Comparison of ENCODE assay signal across 1 cellular context in the genomic region with DNA sequence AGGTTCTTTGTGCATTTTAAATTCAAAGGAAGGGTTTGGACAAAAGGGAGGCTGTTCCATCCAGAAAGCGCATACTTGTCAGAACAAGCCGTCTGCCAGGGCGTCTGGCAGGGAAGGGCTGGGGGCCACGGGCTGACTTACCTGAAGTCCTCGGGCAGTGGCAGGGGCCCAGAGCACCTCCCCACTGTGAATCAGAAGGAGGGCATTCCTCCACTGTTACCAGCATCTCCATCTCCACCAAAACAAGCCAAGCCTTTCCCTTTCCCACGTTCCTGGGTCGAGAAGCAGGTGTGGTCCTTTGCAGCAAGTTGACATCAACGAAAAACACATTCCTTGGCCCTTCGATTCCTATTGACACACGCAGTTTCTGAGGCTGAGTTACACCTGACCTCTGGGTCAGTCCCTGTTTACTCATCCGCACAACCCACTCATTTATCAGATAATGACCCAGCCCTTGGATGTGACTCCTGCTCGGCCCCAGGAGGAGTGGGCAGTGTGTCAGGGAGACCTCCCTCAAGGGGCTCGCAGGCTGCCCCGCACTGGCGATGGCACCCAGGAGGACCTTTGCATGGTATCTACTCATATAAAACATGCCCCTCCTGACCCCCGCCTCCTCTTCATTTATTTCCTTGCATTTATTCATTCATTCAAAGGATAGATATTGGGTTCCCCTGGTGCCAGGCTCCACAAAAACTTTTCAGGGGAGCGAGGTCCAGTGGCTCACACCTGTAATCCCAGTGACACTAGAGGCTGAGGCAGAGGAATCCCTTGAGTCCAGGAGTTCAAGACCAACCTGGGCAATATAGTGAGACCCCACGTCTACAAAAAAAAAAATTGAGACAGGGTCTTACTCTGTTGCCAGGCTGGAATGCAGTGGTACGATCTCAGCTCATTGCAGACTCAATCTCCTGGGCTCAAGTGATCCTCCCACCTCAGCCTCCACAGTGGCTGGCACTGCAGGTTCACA.
TF ChIP-seq lines count a peak whose summit lies in the region.

No MANE protein-coding gene starts in this region.

TF ChIP-seq in A549, 52 proteins besides CTCF, POLR2A, EP300 and RAD21 (continued from another document):
- TF ChIP-seq, protein P1, sequence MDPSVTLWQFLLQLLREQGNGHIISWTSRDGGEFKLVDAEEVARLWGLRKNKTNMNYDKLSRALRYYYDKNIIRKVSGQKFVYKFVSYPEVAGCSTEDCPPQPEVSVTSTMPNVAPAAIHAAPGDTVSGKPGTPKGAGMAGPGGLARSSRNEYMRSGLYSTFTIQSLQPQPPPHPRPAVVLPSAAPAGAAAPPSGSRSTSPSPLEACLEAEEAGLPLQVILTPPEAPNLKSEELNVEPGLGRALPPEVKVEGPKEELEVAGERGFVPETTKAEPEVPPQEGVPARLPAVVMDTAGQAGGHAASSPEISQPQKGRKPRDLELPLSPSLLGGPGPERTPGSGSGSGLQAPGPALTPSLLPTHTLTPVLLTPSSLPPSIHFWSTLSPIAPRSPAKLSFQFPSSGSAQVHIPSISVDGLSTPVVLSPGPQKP (IDR thresholded peaks at IDR 0.05; ENCODE audit: low read depth, low read length): no peak
- TF ChIP-seq ZFP36 (IDR thresholded peaks at IDR 0.05; ENCODE audit: borderline replicate concordance, partially characterized antibody) (no peak), EHMT2 (IDR thresholded peaks at IDR 0.05; ENCODE audit: low read depth) (no peak), MAFK (IDR thresholded peaks at IDR 0.05; ENCODE audit: partially characterized antibody) (peak; percentile 84), PHF8 (IDR thresholded peaks at IDR 0.05; ENCODE audit: borderline replicate concordance, low read depth) (no peak), FOSB (CRISPR knock-in tag; IDR thresholded peaks at IDR 0.05) (peak; percentile 90), TFCP2L1 (CRISPR knock-in tag; IDR thresholded peaks at IDR 0.05) (no peak), CHD4 (IDR thresholded peaks at IDR 0.05; ENCODE audit: borderline replicate concordance) (peak; percentile 45; the same call in 1 of the 2 replicates), FOSL2 (IDR thresholded peaks at IDR 0.05) (peak; percentile 62), FOSL2 (CRISPR knock-in tag; IDR thresholded peaks at IDR 0.05) (peak; percentile 93), CHD2 (IDR thresholded peaks at IDR 0.05; ENCODE audit: low read length, partially characterized antibody) (no peak), NR3C1 (IDR thresholded peaks at IDR 0.05) (no peak), BHLHE40 (IDR thresholded peaks at IDR 0.05; ENCODE audit: low read depth, low read length) (no peak), MYC (IDR thresholded peaks at IDR 0.05; ENCODE audit: borderline replicate concordance, low read length) (no peak; the same call in 1 of the 2 replicates), HDAC2 (IDR thresholded peaks at IDR 0.05) (no peak), POLR2AphosphoS2 (conservative IDR thresholded peaks at IDR 0.05; ENCODE audit: low read length) (no peak), GATA3 (IDR thresholded peaks at IDR 0.05; ENCODE audit: borderline replicate concordance) (peak; percentile 99), HEYL (CRISPR knock-in tag; IDR thresholded peaks at IDR 0.05) (no peak; the same call in none of the 2 replicates), CBX2 (IDR thresholded peaks at IDR 0.05; ENCODE audit: borderline replicate concordance, low read depth) (no peak), KDM5A (IDR thresholded peaks at IDR 0.05) (no peak), JUN (IDR thresholded peaks at IDR 0.05) (peak; percentile 36 to 73; a peak in 4 of 5 replicates), HOXB13 (CRISPR knock-in tag; IDR thresholded peaks at IDR 0.05; ENCODE audit: low read depth) (peak; percentile 74), EHF (CRISPR knock-in tag; IDR thresholded peaks at IDR 0.05) (peak; percentile 93), NPAS2 (CRISPR knock-in tag; IDR thresholded peaks at IDR 0.05; ENCODE audit: borderline replicate concordance) (no peak), ESRRA (IDR thresholded peaks at IDR 0.05; ENCODE audit: borderline replicate concordance, low read length) (peak; percentile 21; the same call in 1 of the 2 replicates), CBX8 (IDR thresholded peaks at IDR 0.05) (no peak), ZC3H11A (IDR thresholded peaks at IDR 0.05) (no peak), RCOR1 (IDR thresholded peaks at IDR 0.05; ENCODE audit: low read depth, low read length) (no peak; the same call in 1 of the 2 replicates)
- TF ChIP-seq, protein P2, sequence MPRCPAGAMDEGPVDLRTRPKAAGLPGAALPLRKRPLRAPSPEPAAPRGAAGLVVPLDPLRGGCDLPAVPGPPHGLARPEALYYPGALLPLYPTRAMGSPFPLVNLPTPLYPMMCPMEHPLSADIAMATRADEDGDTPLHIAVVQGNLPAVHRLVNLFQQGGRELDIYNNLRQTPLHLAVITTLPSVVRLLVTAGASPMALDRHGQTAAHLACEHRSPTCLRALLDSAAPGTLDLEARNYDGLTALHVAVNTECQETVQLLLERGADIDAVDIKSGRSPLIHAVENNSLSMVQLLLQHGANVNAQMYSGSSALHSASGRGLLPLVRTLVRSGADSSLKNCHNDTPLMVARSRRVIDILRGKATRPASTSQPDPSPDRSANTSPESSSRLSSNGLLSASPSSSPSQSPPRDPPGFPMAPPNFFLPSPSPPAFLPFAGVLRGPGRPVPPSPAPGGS (IDR thresholded peaks at IDR 0.05): peak; percentile 60; the same call in 2 of the 3 replicates
- TF ChIP-seq, protein P3, sequence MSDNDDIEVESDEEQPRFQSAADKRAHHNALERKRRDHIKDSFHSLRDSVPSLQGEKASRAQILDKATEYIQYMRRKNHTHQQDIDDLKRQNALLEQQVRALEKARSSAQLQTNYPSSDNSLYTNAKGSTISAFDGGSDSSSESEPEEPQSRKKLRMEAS (IDR thresholded peaks at IDR 0.05): peak; percentile 84
- TF ChIP-seq, protein P4, sequence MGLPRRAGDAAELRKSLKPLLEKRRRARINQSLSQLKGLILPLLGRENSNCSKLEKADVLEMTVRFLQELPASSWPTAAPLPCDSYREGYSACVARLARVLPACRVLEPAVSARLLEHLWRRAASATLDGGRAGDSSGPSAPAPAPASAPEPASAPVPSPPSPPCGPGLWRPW (IDR thresholded peaks at IDR 0.05): no peak
- TF ChIP-seq, protein P5, sequence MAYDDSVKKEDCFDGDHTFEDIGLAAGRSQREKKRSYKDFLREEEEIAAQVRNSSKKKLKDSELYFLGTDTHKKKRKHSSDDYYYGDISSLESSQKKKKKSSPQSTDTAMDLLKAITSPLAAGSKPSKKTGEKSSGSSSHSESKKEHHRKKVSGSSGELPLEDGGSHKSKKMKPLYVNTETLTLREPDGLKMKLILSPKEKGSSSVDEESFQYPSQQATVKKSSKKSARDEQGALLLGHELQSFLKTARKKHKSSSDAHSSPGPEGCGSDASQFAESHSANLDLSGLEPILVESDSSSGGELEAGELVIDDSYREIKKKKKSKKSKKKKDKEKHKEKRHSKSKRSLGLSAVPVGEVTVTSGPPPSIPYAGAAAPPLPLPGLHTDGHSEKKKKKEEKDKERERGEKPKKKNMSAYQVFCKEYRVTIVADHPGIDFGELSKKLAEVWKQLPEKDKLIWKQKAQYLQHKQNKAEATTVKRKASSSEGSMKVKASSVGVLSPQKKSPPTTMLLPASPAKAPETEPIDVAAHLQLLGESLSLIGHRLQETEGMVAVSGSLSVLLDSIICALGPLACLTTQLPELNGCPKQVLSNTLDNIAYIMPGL (CRISPR knock-in tag; IDR thresholded peaks at IDR 0.05; ENCODE audit: borderline replicate concordance): no peak
- TF ChIP-seq, protein P6, sequence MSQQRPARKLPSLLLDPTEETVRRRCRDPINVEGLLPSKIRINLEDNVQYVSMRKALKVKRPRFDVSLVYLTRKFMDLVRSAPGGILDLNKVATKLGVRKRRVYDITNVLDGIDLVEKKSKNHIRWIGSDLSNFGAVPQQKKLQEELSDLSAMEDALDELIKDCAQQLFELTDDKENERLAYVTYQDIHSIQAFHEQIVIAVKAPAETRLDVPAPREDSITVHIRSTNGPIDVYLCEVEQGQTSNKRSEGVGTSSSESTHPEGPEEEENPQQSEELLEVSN (IDR thresholded peaks at IDR 0.05; ENCODE audit: borderline replicate concordance, low read depth): peak; percentile 52; the same call in 1 of the 2 replicates
- TF ChIP-seq, protein P7, sequence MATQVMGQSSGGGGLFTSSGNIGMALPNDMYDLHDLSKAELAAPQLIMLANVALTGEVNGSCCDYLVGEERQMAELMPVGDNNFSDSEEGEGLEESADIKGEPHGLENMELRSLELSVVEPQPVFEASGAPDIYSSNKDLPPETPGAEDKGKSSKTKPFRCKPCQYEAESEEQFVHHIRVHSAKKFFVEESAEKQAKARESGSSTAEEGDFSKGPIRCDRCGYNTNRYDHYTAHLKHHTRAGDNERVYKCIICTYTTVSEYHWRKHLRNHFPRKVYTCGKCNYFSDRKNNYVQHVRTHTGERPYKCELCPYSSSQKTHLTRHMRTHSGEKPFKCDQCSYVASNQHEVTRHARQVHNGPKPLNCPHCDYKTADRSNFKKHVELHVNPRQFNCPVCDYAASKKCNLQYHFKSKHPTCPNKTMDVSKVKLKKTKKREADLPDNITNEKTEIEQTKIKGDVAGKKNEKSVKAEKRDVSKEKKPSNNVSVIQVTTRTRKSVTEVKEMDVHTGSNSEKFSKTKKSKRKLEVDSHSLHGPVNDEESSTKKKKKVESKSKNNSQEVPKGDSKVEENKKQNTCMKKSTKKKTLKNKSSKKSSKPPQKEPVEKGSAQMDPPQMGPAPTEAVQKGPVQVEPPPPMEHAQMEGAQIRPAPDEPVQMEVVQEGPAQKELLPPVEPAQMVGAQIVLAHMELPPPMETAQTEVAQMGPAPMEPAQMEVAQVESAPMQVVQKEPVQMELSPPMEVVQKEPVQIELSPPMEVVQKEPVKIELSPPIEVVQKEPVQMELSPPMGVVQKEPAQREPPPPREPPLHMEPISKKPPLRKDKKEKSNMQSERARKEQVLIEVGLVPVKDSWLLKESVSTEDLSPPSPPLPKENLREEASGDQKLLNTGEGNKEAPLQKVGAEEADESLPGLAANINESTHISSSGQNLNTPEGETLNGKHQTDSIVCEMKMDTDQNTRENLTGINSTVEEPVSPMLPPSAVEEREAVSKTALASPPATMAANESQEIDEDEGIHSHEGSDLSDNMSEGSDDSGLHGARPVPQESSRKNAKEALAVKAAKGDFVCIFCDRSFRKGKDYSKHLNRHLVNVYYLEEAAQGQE (IDR thresholded peaks at IDR 0.05): no peak
- TF ChIP-seq, protein P8, sequence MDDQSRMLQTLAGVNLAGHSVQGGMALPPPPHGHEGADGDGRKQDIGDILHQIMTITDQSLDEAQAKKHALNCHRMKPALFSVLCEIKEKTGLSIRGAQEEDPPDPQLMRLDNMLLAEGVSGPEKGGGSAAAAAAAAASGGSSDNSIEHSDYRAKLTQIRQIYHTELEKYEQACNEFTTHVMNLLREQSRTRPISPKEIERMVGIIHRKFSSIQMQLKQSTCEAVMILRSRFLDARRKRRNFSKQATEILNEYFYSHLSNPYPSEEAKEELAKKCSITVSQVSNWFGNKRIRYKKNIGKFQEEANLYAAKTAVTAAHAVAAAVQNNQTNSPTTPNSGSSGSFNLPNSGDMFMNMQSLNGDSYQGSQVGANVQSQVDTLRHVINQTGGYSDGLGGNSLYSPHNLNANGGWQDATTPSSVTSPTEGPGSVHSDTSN (IDR thresholded peaks at IDR 0.05): peak; percentile 71; the same call in 1 of the 2 replicates
- TF ChIP-seq, protein P9, sequence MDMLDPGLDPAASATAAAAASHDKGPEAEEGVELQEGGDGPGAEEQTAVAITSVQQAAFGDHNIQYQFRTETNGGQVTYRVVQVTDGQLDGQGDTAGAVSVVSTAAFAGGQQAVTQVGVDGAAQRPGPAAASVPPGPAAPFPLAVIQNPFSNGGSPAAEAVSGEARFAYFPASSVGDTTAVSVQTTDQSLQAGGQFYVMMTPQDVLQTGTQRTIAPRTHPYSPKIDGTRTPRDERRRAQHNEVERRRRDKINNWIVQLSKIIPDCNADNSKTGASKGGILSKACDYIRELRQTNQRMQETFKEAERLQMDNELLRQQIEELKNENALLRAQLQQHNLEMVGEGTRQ (IDR thresholded peaks at IDR 0.05): no peak
